In the genomic region with DNA sequence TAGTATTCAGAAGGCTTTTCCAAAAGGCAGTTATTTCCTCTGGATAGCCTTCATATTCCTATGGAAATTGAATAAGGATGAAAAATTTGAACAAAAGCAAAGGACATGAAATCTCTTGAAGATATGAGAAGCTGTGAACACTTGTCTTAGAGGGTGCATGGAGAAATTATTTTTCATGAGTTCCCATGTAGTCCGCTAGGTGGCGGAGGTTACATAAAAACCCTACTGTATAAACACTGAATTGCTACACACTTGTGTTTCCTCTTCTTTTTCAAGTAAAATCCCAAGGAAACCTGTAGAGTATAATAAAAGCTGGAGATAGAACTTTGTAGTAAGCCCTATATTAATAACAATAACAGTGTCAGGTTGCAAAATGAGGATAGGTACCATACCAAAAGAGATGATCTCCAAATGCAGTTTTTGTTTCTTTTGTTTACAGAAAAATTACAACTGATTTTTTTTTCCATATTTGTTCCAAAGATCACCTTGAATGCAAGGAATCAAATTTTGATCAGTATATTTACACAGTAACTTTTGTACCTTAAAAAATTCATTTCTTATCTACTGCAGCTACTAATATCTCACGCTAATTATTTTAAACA, we compare ENCODE assay signal across 8 cellular contexts. TPM values are rescaled to one million over a fixed set of nuclear protein-coding genes. Genes with fewer than 3 reads are reported as not detected.
DNase-seq lines count a peak whose midpoint lies in the region; ATAC-seq and TF ChIP-seq lines count a peak whose summit lies in the region.

No MANE protein-coding gene starts in this region.

- H3K36me3 ChIP-seq in NT2/D1 (ENCODE audit: insufficient read depth, insufficient read length, low read length) (no peaks in the 10 kb centered on the region), left lung (no peaks in the 10 kb centered on the region)

- no peak overlapping the region for H3K27ac Mint-ChIP-seq in brain

- no peak overlapping the region for H3K4me3 Mint-ChIP-seq in brain

- peaks cover 0 to 3% (median 0%) of the 10 kb centered on the region in 5 experiments for H3K9me3 Mint-ChIP-seq in brain

- H3K36me3 Mint-ChIP-seq in brain: no peaks in the 10 kb centered on the region

- H3K9ac ChIP-seq in NT2/D1 (ENCODE audit: insufficient read length, low read depth): no peak overlapping the region

- no peaks in the 10 kb centered on the region for H3K4me1 Mint-ChIP-seq in brain

- peak; percentile 21 for DNase-seq in activated T-cell treated with anti-CD3 and anti-CD28 coated beads for 24 hours (ENCODE audit: low read depth)
- no peak for DNase-seq in activated T-cell treated with anti-CD3 and anti-CD28 coated beads, Interleukin-2, amount 50 U/mL, for 1 hour
- peak; percentile 11 for DNase-seq in HFF-Myc (ENCODE audit: extremely low read depth, low read depth)
- DNase-seq in NT2/D1 (ENCODE audit: low read depth, low spot score): peak; percentile 6
- no peak for DNase-seq in left lung
- no peak for DNase-seq in NCI-H1436 treated with DMSO at 0.1 percent for 48 hours (lab: John Stamatoyannopoulos, UW)
- DNase-seq in mesenteric fat pad (ENCODE audit: low spot score): no peak

- peak; percentile 66 for TF ChIP-seq CTCF in HFF-Myc (IDR thresholded peaks at IDR 0.05; ENCODE audit: low read depth, low read length, missing control alignments)
- TF ChIP-seq CTCF in brain (conservative IDR thresholded peaks at IDR 0.05): peak; percentile 51 to 84
- TF ChIP-seq CTCF in left lung (IDR thresholded peaks at IDR 0.05): peak; percentile 52 to 79

- H3K27me3 ChIP-seq in NT2/D1 (ENCODE audit: insufficient read depth, insufficient read length) (no peaks in the 10 kb centered on the region), left lung (peaks cover 0 to 10% of the 10 kb centered on the region in 2 donors)

- H3K9me3 ChIP-seq in NT2/D1 (ENCODE audit: insufficient read depth, low read length) (peaks cover 4% of the 10 kb centered on the region; the same call in 1 of the 2 replicates), left lung (no peaks in the 10 kb centered on the region)

- H3K4me3 ChIP-seq in HFF-Myc (replicated peaks; ENCODE audit: low read depth, low read length): no peak overlapping the region
- no peak overlapping the region for H3K4me3 ChIP-seq in NT2/D1 (ENCODE audit: insufficient read length, low read depth)
- H3K4me3 ChIP-seq in left lung: no peak overlapping the region

- intact Hi-C loops in left lung (cut with DNase I): no loop called here

- peaks cover 3% of the 10 kb centered on the region for H3K27me3 Mint-ChIP-seq in brain

- H3K4me1 ChIP-seq in NT2/D1 (ENCODE audit: insufficient read depth, insufficient read length) (no peaks in the 10 kb centered on the region), left lung (no peaks in the 10 kb centered on the region)

- ATAC-seq in left lung: peak; percentile 78

- no peak overlapping the region for H3K27ac ChIP-seq in left lung

RNA-seq across cellular contexts. Expression of a gene that starts 37.8 kb away (rescaled TPM):
- not detected for polyA plus RNA-seq in brain (ENCODE audit: insufficient read depth, low read depth, low replicate concordance)
- total RNA-seq in left lung: not detected
- total RNA-seq in mesenteric fat pad: not detected

RNA-seq across cellular contexts. Expression of a gene that starts 57.8 kb away (rescaled TPM):
- not detected for polyA plus RNA-seq in brain (ENCODE audit: insufficient read depth, low read depth, low replicate concordance)
- total RNA-seq in left lung (not detected), mesenteric fat pad (not detected)

Comparison
In these comparisons a context has a peak if more than half of its experiments do, and no peak if none do; other contexts are left out.
1. DNase-seq: peak in activated T-cell treated with anti-CD3 and anti-CD28 coated beads for 24 hours (single experiment), HFF-Myc (single experiment) and NT2/D1 (single experiment); none in activated T-cell treated with anti-CD3 and anti-CD28 coated beads, Interleukin-2, amount 50 U/mL, for 1 hour (single experiment), left lung (0 of 2), NCI-H1436 treated with DMSO at 0.1 percent for 48 hours (single experiment) and mesenteric fat pad (single experiment).
2. Peak in every context shown above with its lines, with median percentiles within 50 percentile points of each other: CTCF ChIP-seq.